Comparison of ENCODE assay signal across 8 cellular contexts in the genomic region with DNA sequence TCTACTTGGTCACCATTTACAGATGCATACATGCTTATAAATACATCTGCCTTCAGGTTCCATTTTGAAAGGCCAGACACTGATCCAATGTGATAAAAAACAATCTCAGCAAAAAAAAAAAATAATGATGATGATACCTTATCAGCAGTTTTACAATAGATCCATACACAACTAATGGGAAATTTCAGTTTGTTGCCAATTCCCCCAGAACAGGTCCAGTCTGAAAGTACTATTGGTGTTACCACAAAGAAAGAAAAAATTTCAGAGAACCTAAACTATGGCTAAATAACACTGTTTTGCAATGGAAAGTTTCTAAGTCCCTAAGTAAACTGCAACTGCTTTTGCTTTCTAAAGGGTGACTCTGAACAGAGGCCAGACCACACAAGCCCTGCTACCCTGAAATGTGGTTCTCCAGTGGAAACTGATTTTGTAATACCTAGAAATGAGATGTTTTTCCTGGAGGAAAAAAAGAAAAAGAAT. TPM values are rescaled to one million over a fixed set of nuclear protein-coding genes. Genes with fewer than 3 reads are reported as not detected.
DNase-seq lines count a peak whose midpoint lies in the region; ATAC-seq, FAIRE-seq and TF ChIP-seq lines count a peak whose summit lies in the region.

No MANE protein-coding gene starts in this region.

- H3K79me2 ChIP-seq in OCI-LY3 (ENCODE audit: low read length) (peaks cover 58% of the 10 kb centered on the region), GM23338 (replicated peaks; ENCODE audit: insufficient read depth) (no peaks in the 10 kb centered on the region; the same call in 1 of the 2 replicates)

- H3K27ac Mint-ChIP-seq in GM23338, result no peak overlapping the region

- peak overlapping the region; percentile 91 for H3K9ac ChIP-seq in OCI-LY3 (ENCODE audit: low read length)

- no peaks in the 10 kb centered on the region for H3K9me3 Mint-ChIP-seq in GM23338

- TF ChIP-seq POLR2A in GM12891 (IDR thresholded peaks at IDR 0.05; ENCODE audit: low read depth, low read length), result no peak
- no peak for TF ChIP-seq POLR2A in heart left ventricle (IDR thresholded peaks at IDR 0.05)
- no peak for TF ChIP-seq POLR2A in vagina (IDR thresholded peaks at IDR 0.05)

- H3K4me1 Mint-ChIP-seq in GM23338, result peaks cover 8% of the 10 kb centered on the region; the same call in 2 of the 3 replicates

- H3K9me2 ChIP-seq in GM23338 (ENCODE audit: insufficient read depth), result no peaks in the 10 kb centered on the region

- no peaks in the 10 kb centered on the region for H3K9me3 ChIP-seq in OCI-LY3 (ENCODE audit: insufficient read depth, low read length)
- H3K9me3 ChIP-seq in heart left ventricle, result no peaks in the 10 kb centered on the region
- no peaks in the 10 kb centered on the region for H3K9me3 ChIP-seq in vagina

- DNase-seq in GM12891 (ENCODE audit: insufficient read length, low spot score), result no peak
- DNase-seq in heart left ventricle, result no peak
- no peak for DNase-seq in vagina (ENCODE audit: extremely low spot score in 2 of 2)
- DNase-seq in GM23338 (ENCODE audit: low spot score), result no peak
- DNase-seq in SW 1271 (lab: John Stamatoyannopoulos, UW), result no peak

- H3K4me3 ChIP-seq in OCI-LY3 (ENCODE audit: low read length) (peak overlapping the region; percentile 1; the same call in 1 of the 2 replicates), heart left ventricle (peak overlapping the region in 1 of 12 donors; percentile 12), vagina (no peak overlapping the region), GM23338 (no peak overlapping the region)

- H3K36me3 Mint-ChIP-seq in GM23338 (ENCODE audit: low read depth), result peaks cover 20% of the 10 kb centered on the region; the same call in 2 of the 3 replicates

- peak overlapping the region; percentile 99 for H3K27ac ChIP-seq in OCI-LY3 (ENCODE audit: low read length)
- peak overlapping the region in 11 of 12 donors; percentile 1 to 95 (median 45) for H3K27ac ChIP-seq in heart left ventricle
- H3K27ac ChIP-seq in vagina, result peak overlapping the region; percentile 70
- H3K27ac ChIP-seq in GM23338 (ENCODE audit: low read depth), result no peak overlapping the region

- H2AFZ ChIP-seq in OCI-LY3 (ENCODE audit: low read depth, low read length) (no peak overlapping the region), GM23338 (no peak overlapping the region)

- H3K27me3 Mint-ChIP-seq in GM23338 (ENCODE audit: insufficient read depth, low read depth, poor library complexity), result no peaks in the 10 kb centered on the region

- no peak overlapping the region for H3K4me3 Mint-ChIP-seq in GM23338

- peak overlapping the region; percentile 52 for H3K4me2 ChIP-seq in OCI-LY3 (ENCODE audit: low read length)
- no peak overlapping the region for H3K4me2 ChIP-seq in GM23338

- FAIRE-seq in GM12891 (lab: Jason Lieb, UNC), result peak; percentile 80

- peak; percentile 34 for ATAC-seq in GM21786 (IDR thresholded peaks at IDR 0.05; ENCODE audit: unreplicated experiment)
- ATAC-seq in heart left ventricle, result peak in 3 of 4 donors; percentile 51 to 63 (median 54)
- ATAC-seq in GM19467 (IDR thresholded peaks at IDR 0.05; ENCODE audit: unreplicated experiment), result no peak
- no peak for ATAC-seq in GM23338

- TF ChIP-seq CTCF in OCI-LY3 (IDR thresholded peaks at IDR 0.05; ENCODE audit: low read depth, low read length) (no peak), heart left ventricle (IDR thresholded peaks at IDR 0.05) (no peak), vagina (IDR thresholded peaks at IDR 0.05) (no peak), GM23338 (conservative IDR thresholded peaks at IDR 0.05; ENCODE audit: low read depth in 2 of 2) (no peak)

- intact Hi-C loops in heart left ventricle (cut with DNase I) (loop anchor here in 1 of 10 donors (10.0 kb wide), 1 partner anchor 56 kb away; the partner anchor contains the start of gene LPIN2), vagina (cut with DNase I) (no loop called here)

- H3K4me1 ChIP-seq in OCI-LY3 (ENCODE audit: low read length), result peaks cover 97% of the 10 kb centered on the region
- H3K4me1 ChIP-seq in heart left ventricle, result peaks cover 5 to 80% (median 32%) of the 10 kb centered on the region in 12 donors
- peaks cover 30% of the 10 kb centered on the region for H3K4me1 ChIP-seq in vagina
- no peaks in the 10 kb centered on the region for H3K4me1 ChIP-seq in GM23338 (ENCODE audit: insufficient read depth)

- no peaks in the 10 kb centered on the region for H3K27me3 ChIP-seq in OCI-LY3 (ENCODE audit: low read depth, low read length)
- no peaks in the 10 kb centered on the region for H3K27me3 ChIP-seq in heart left ventricle
- H3K27me3 ChIP-seq in vagina, result no peaks in the 10 kb centered on the region
- no peaks in the 10 kb centered on the region for H3K27me3 ChIP-seq in GM23338 (ENCODE audit: insufficient read depth)

- H4K20me1 ChIP-seq in OCI-LY3 (ENCODE audit: insufficient read depth, low read length) (no peaks in the 10 kb centered on the region), GM23338 (replicated peaks; ENCODE audit: insufficient read depth) (no peaks in the 10 kb centered on the region)

- H3K36me3 ChIP-seq in OCI-LY3 (replicated peaks; ENCODE audit: low read depth, low read length) (peaks cover 36% of the 10 kb centered on the region), heart left ventricle (peaks cover 0 to 21% (median 8%) of the 10 kb centered on the region in 9 donors), vagina (peaks cover 0 to 5% of the 10 kb centered on the region in 2 donors), GM23338 (ENCODE audit: insufficient read depth) (no peaks in the 10 kb centered on the region)

- no peaks in the 10 kb centered on the region for H3F3A ChIP-seq in GM23338 (replicated peaks; ENCODE audit: low read depth)

TF ChIP-seq in GM12891, 5 proteins besides CTCF, POLR2A, EP300 and RAD21:
- TF ChIP-seq TAF1 (IDR thresholded peaks at IDR 0.05; ENCODE audit: low read depth, low read length), result no peak
- no peak for TF ChIP-seq SPI1 (IDR thresholded peaks at IDR 0.05; ENCODE audit: low read depth, low read length)
- TF ChIP-seq PAX5 (IDR thresholded peaks at IDR 0.05; ENCODE audit: insufficient read depth, low read length, severe bottlenecking), result no peak

TF ChIP-seq in GM23338, 12 proteins besides CTCF, POLR2A, EP300 and RAD21 (continues in another document):
- TF ChIP-seq JUNB (IDR thresholded peaks at IDR 0.05; ENCODE audit: unreplicated experiment) (no peak), POLR2AphosphoS5 (IDR thresholded peaks at IDR 0.05; ENCODE audit: low read depth) (no peak), EZH2 (IDR thresholded peaks at IDR 0.05; ENCODE audit: low read depth, unreplicated experiment) (no peak), STAT1 (IDR thresholded peaks at IDR 0.05; ENCODE audit: unreplicated experiment) (no peak), EZH2phosphoT487 (IDR thresholded peaks at IDR 0.05; ENCODE audit: unreplicated experiment) (no peak), NANOG (IDR thresholded peaks at IDR 0.05; ENCODE audit: borderline replicate concordance) (no peak)

RNA-seq across cellular contexts. Expression of gene LPIN2, which starts 54.1 kb away (rescaled TPM):
- polyA plus RNA-seq in GM12891 (2012; ENCODE audit: low read depth, missing spikeins), result 13.3 TPM
- total RNA-seq in heart left ventricle, result 10 to 100 TPM in 6 of 9 donors, 1 to 10 TPM in 3; 6.1 to 21.6 (median 10.9) TPM
- 10 to 100 TPM in 1 of 2 donors, 1 to 10 TPM in 1; 1.9 to 12.8 TPM for polyA plus RNA-seq in heart left ventricle
- total RNA-seq in vagina, result 19.4 TPM
- 10.5 and 10.8 TPM in 2 replicates for total RNA-seq in GM23338 (2014; rRNA removed; shearing (Covaris generic))
- 9.0 and 10.1 TPM in 2 replicates for polyA plus RNA-seq in GM23338 (2016; fragmentation: Nextera tagmentation; extraction: Ambion mirVana)

Comparison
In these comparisons a context has a peak if more than half of its experiments do, and no peak if none do; other contexts are left out.
1. ATAC-seq: peak in GM21786 (single experiment) and heart left ventricle (3 of 4); none in GM19467 (single experiment) and GM23338 (single experiment).